ENCODE assay signal across 8 cellular contexts in genomic region chr14:20971705-20972021, GRCh38. TPM values are rescaled to one million over a fixed set of nuclear protein-coding genes. Genes with fewer than 3 reads are reported as not detected.
DNase-seq lines count a peak whose midpoint lies in the region; ATAC-seq and TF ChIP-seq lines count a peak whose summit lies in the region.

No MANE protein-coding gene starts in this region.

- H3K4me3 ChIP-seq in PC-3 (ENCODE audit: low read length), result peak overlapping the region; percentile 77
- H3K4me3 ChIP-seq in foreskin fibroblast (ENCODE audit: low read depth in 1 of 2, low read length in 2 of 2), result peak overlapping the region; percentile 57 to 78
- peak overlapping the region; percentile 77 for H3K4me3 ChIP-seq in skeletal muscle cell (ENCODE audit: low read depth, low read length)

- H3K9me3 ChIP-seq in PC-3 (ENCODE audit: low read length), result no peaks in the 10 kb centered on the region

- H3K36me3 ChIP-seq in PC-3 (ENCODE audit: low read depth, low read length), result no peaks in the 10 kb centered on the region

- H3K27ac ChIP-seq in PC-3 (ENCODE audit: low read length), result no peak overlapping the region

- peak overlapping the region; percentile 29; the same call in 1 of the 2 replicates for H3K9ac ChIP-seq in PC-3 (ENCODE audit: low read length)

- H3F3A ChIP-seq in PC-3 (ENCODE audit: low read length, unreplicated experiment), result no peaks in the 10 kb centered on the region

- H3K4me2 ChIP-seq in PC-3 (ENCODE audit: low read length), result peak overlapping the region; percentile 99

- peaks cover 22% of the 10 kb centered on the region; the same call in 1 of the 2 replicates for H3K27me3 ChIP-seq in PC-3 (ENCODE audit: low read length)

- no peaks in the 10 kb centered on the region for H3K79me2 ChIP-seq in PC-3 (ENCODE audit: low read length)

- intact Hi-C loops in PC-3 (cut with micrococcal nuclease), result loop anchor here (1.0 to 5.0 kb wide), 5 partner anchors 18 to 359 kb away; partner anchors contain the start of gene METTL17

- BruUV-seq in PC-3 (replicated peaks; lab: Mats Ljungman, UMichigan), result no TSS peak

- no peak for TF ChIP-seq CTCF in PC-3 (conservative IDR thresholded peaks at IDR 0.05; ENCODE audit: low read depth, low read length)
- no peak for TF ChIP-seq CTCF in foreskin fibroblast (IDR thresholded peaks at IDR 0.05; ENCODE audit: low read depth, low read length)
- no peak for TF ChIP-seq CTCF in GM10266 (IDR thresholded peaks at IDR 0.05; ENCODE audit: control insufficient read depth, insufficient read depth, low read depth, missing control alignments)

- peak; percentile 32 for ATAC-seq in GM21528 (IDR thresholded peaks at IDR 0.05; ENCODE audit: low FRiP score, unreplicated experiment)
- ATAC-seq in PC-3, result no peak

- POLR2A ChIA-PET in PC-3 (lab: Charles Lee; ENCODE audit: unreplicated experiment), result no interaction called here

- CTCF ChIA-PET in PC-3 (lab: Charles Lee), result interaction anchor here (0.5 to 2.3 kb wide), 8 partner anchors 10 to 307 kb away, joined by 3 to 11 read pairs (median 6); no protein-coding TSS in a partner anchor

- peak overlapping the region; percentile 99 for H2AFZ ChIP-seq in PC-3 (ENCODE audit: low read length)

- no peaks in the 10 kb centered on the region for H3K9me2 ChIP-seq in PC-3 (replicated peaks; ENCODE audit: low read length)

- H3K4me1 ChIP-seq in PC-3 (ENCODE audit: insufficient read depth, low read length), result peaks cover 9% of the 10 kb centered on the region

- no peak for DNase-seq in PC-3
- DNase-seq in foreskin fibroblast, result no peak
- DNase-seq in skeletal muscle cell (ENCODE audit: low read depth), result no peak
- no peak for DNase-seq in GM10266 (ENCODE audit: extremely low spot score)
- DNase-seq in NCI-H2029 treated with DMSO at 0.1 percent for 48 hours (lab: John Stamatoyannopoulos, UW), result no peak
- DNase-seq in stimulated activated CD4-positive, alpha-beta T cell treated with anti-CD3 and anti-CD28 coated beads, Interleukin-4, amount 100 ng/mL, for 1 hour, result no peak
- DNase-seq in NCI-H1417 (lab: John Stamatoyannopoulos, UW), result no peak

- H4K20me1 ChIP-seq in PC-3 (ENCODE audit: low read length), result no peaks in the 10 kb centered on the region

RNA-seq across cellular contexts. Expression of gene RNASE2, which starts 16.4 kb away (rescaled TPM):
- not detected in 2 replicates for total RNA-seq in PC-3 (2014; rRNA removed)

RNA-seq across cellular contexts. Expression of gene METTL17, which starts 18.1 kb away (rescaled TPM):
- total RNA-seq in PC-3 (2014; rRNA removed), result 83.0 and 99.0 TPM in 2 replicates

RNA-seq across cellular contexts. Expression of gene SLC39A2, which starts 27.4 kb away (rescaled TPM):
- not detected in 2 replicates for total RNA-seq in PC-3 (2014; rRNA removed)

RNA-seq across cellular contexts. Expression of gene NDRG2, which starts 53.2 kb away (rescaled TPM):
- 4.0 and 4.7 TPM in 2 replicates for total RNA-seq in PC-3 (2014; rRNA removed)

RNA-seq across cellular contexts. Expression of gene TPPP2, which starts 58.4 kb away (rescaled TPM):
- not detected in 2 replicates for total RNA-seq in PC-3 (2014; rRNA removed)
